ENCODE assay signal across 1 cellular context in genomic region chr1:244817415-244817894, GRCh38.
TF ChIP-seq lines count a peak whose summit lies in the region.

No MANE protein-coding gene starts in this region.

TF ChIP-seq in H1, 55 proteins besides CTCF, POLR2A, EP300 and RAD21:
- TF ChIP-seq GTF2F1 (IDR thresholded peaks at IDR 0.05; ENCODE audit: borderline replicate concordance, low read depth, low read length) (no peak), ZNF274 (IDR thresholded peaks at IDR 0.05; ENCODE audit: borderline replicate concordance, extremely low read depth, low read length) (no peak), TAF7 (optimal IDR thresholded peaks at IDR 0.05; ENCODE audit: borderline replicate concordance, low read depth, low read length) (no peak), TAF1 (IDR thresholded peaks at IDR 0.05; ENCODE audit: low read depth, low read length) (no peak), TBP (IDR thresholded peaks at IDR 0.05; ENCODE audit: low read depth, low read length) (no peak), FOSL1 (IDR thresholded peaks at IDR 0.05; ENCODE audit: insufficient read depth, low read depth, low read length) (no peak), CHD1 (IDR thresholded peaks at IDR 0.05; ENCODE audit: low read depth, low read length) (no peak), HDAC6 (IDR thresholded peaks at IDR 0.05; ENCODE audit: low read depth, low read length) (no peak), SUZ12 (IDR thresholded peaks at IDR 0.05; ENCODE audit: low read length) (no peak), SIRT6 (IDR thresholded peaks at IDR 0.05; ENCODE audit: low read length) (no peak), EGR1 (IDR thresholded peaks at IDR 0.05; ENCODE audit: borderline replicate concordance, low read depth, low read length) (no peak), BACH1 (IDR thresholded peaks at IDR 0.05; ENCODE audit: low read length) (no peak), CREB1 (IDR thresholded peaks at IDR 0.05) (no peak), KDM4A (IDR thresholded peaks at IDR 0.05; ENCODE audit: low read depth, low read length, severe bottlenecking) (no peak), JUN (IDR thresholded peaks at IDR 0.05; ENCODE audit: low read depth, low read length) (no peak), SP4 (IDR thresholded peaks at IDR 0.05; ENCODE audit: low read length) (no peak), RBBP5 (IDR thresholded peaks at IDR 0.05; ENCODE audit: borderline replicate concordance, low read depth, low read length) (no peak), RXRA (IDR thresholded peaks at IDR 0.05; ENCODE audit: insufficient read depth, low read depth, low read length) (no peak)
TF ChIP-seq in H1: peak in this region for 0.
